Comparison of ENCODE assay signal across 21 cellular contexts in the genomic region with DNA sequence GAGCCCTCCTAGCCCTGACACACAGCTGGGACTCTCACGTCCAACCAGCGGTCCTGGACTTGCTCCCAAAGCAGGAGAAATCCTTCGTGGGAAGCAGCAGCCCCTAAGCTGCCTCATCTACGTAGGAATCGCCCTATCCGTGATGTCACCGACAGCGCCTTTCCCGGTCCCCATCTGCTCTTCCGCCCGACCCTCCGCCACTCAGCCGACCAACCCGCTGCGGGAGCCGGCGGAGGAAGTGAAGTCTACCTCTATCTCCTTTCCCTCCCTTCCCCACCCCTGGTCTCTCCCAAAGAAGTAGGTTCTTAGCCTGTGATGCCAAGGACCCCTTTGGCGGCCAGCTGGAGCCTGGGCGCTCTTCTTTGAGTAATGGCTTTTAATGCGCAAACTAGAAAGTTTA.
"Had no signal": no experiment of that assay in that cellular context is flagged by ENCODE, and none has a peak within 500 bp of the region (broad histone marks: within the 10 kb centered on the region; RNA-seq: fewer than 3 reads in every experiment).

No MANE protein-coding gene starts in this region.

- H3K9me3 Mint-ChIP-seq: activated T-cell treated with anti-CD3 and anti-CD28 coated beads, Interleukin-2, amount 50 U/mL, for 72 hours; dendritic cell treated with granulocyte-macrophage colony-stimulating factor and Interleukin-4, amounts not matched to agents 40 ng/mL and 50 ng/mL, for 4 days had no signal

- H3K4me3 ChIP-seq: right atrium auricular region, suprapubic skin, upper lobe of left lung had no signal

- H3K36me3 ChIP-seq: right atrium auricular region, suprapubic skin, upper lobe of left lung had no signal

- DNase-seq: activated B cell treated with CpG ODN at 0.5 μM for 24 hours; activated CD4-positive, alpha-beta T cell treated with anti-CD3 and anti-CD28 coated beads for 48 hours; activated CD8-positive, alpha-beta T cell treated with anti-CD3 and anti-CD28 coated beads for 36 hours; activated naive CD4-positive, alpha-beta T cell; cerebellar nuclear complex; effector memory CD4-positive, alpha-beta T cell; foreskin melanocyte; kidney; left ventricle myocardium superior; stimulated activated CD4-positive, alpha-beta T cell treated with anti-CD3 and anti-CD28 coated beads, Interleukin-4, amount 100 ng/mL, for 4 hours; stimulated activated CD8-positive, alpha-beta memory T cell treated with anti-CD3 and anti-CD28 coated beads, Interleukin-4, amount 100 ng/mL, for 48 hours had no signal

- H3K4me1 ChIP-seq: right atrium auricular region, suprapubic skin, upper lobe of left lung had no signal

- FAIRE-seq: kidney, TTC549 had no signal

- ATAC-seq: activated CD8-positive, alpha-beta T cell treated with anti-CD3 and anti-CD28 coated beads for 36 hours; activated T-cell treated with anti-CD3 and anti-CD28 coated beads, Interleukin-2, amount 50 U/mL, for 72 hours; left ventricle myocardium superior had no signal

- H3K27ac Mint-ChIP-seq: activated B cell treated with CpG ODN at 0.5 μM for 24 hours; activated CD8-positive, alpha-beta T cell treated with anti-CD3 and anti-CD28 coated beads for 36 hours; activated T-cell treated with anti-CD3 and anti-CD28 coated beads, Interleukin-2, amount 50 U/mL, for 72 hours; dendritic cell treated with granulocyte-macrophage colony-stimulating factor and Interleukin-4, amounts not matched to agents 40 ng/mL and 50 ng/mL, for 4 days; progenitor cell of endocrine pancreas; stimulated activated naive CD8-positive, alpha-beta T cell treated with anti-CD3 and anti-CD28 coated beads, Interleukin-15, Interleukin-2, amounts not matched to agents 100 ng/mL and 50 ng/mL, for 24 hours had no signal

- H3K27ac ChIP-seq: epithelial cell of prostate, right atrium auricular region, skin epidermis, suprapubic skin, upper lobe of left lung had no signal

- H3K4me3 Mint-ChIP-seq: activated B cell treated with CpG ODN at 0.5 μM for 24 hours had no signal

- H3K9me3 ChIP-seq: right atrium auricular region, suprapubic skin, upper lobe of left lung had no signal
